16 cellular contexts compared by ENCODE assay signal in genomic region chr18:13131241-13131640, GRCh38.
DNase-seq lines count a peak whose midpoint lies in the region; ATAC-seq and TF ChIP-seq lines count a peak whose summit lies in the region.
"Had no signal": no experiment of that assay in that cellular context is flagged by ENCODE, and none has a peak within 500 bp of the region (broad histone marks: within the 10 kb centered on the region; RNA-seq: fewer than 3 reads in every experiment).

No MANE protein-coding gene starts in this region.

- H3K4me1 Mint-ChIP-seq in activated naive CD4-positive, alpha-beta T cell treated with anti-CD3 and anti-CD28 coated beads, Interleukin-2, amount 50 U/mL, for 24 hours, result peaks cover 18% of the 10 kb centered on the region

- H3K4me1 ChIP-seq in aorta (ENCODE audit: control insufficient read depth in 1 of 2, insufficient read depth in 2 of 2, low read length in 2 of 2), result no peaks in the 10 kb centered on the region

- intact Hi-C loops in aorta (cut with DNase I) (no loop called here), posterior cingulate gyrus (cut with DNase I) (no loop called here)

- peak overlapping the region; percentile 68 for H3K27ac Mint-ChIP-seq in activated naive CD4-positive, alpha-beta T cell treated with anti-CD3 and anti-CD28 coated beads, Interleukin-2, amount 50 U/mL, for 24 hours
- peak overlapping the region in 1 of 2 donors; percentile 17 for H3K27ac Mint-ChIP-seq in activated naive CD4-positive, alpha-beta T cell treated with anti-CD3 and anti-CD28 coated beads, Interleukin-2, amount 50 U/mL, for 72 hours

- TF ChIP-seq CTCF in HFF-Myc (IDR thresholded peaks at IDR 0.05; ENCODE audit: low read depth, low read length, missing control alignments), result no peak

- H3K9me3 Mint-ChIP-seq in activated naive CD4-positive, alpha-beta T cell treated with anti-CD3 and anti-CD28 coated beads, Interleukin-2, amount 50 U/mL, for 24 hours, result no peaks in the 10 kb centered on the region
- H3K9me3 Mint-ChIP-seq in activated naive CD4-positive, alpha-beta T cell treated with anti-CD3 and anti-CD28 coated beads, Interleukin-2, amount 50 U/mL, for 72 hours, result no peaks in the 10 kb centered on the region

- H3K4me3 Mint-ChIP-seq in activated naive CD4-positive, alpha-beta T cell treated with anti-CD3 and anti-CD28 coated beads, Interleukin-2, amount 50 U/mL, for 24 hours, result no peak overlapping the region

- no peak for DNase-seq in activated naive CD4-positive, alpha-beta T cell treated with anti-CD3 and anti-CD28 coated beads, Interleukin-2, amount 50 U/mL, for 72 hours (ENCODE audit: low spot score in 2 of 2)
- DNase-seq in HFF-Myc (ENCODE audit: extremely low read depth, low read depth) (peak; percentile 17), epidermal melanocyte (ENCODE audit: insufficient read length, low spot score) (peak; percentile 44), aorta (no peak), OCI-M1 (lab: John Stamatoyannopoulos, UW) (no peak), posterior cingulate gyrus (no peak)
- no peak for DNase-seq in activated CD8-positive, alpha-beta memory T cell treated with anti-CD3 and anti-CD28 coated beads, Interleukin-2, amount 50 U/mL, for 48 hours
- DNase-seq: AML-193, C1 segment of cervical spinal cord, Calu3, DMS 273 treated with DMSO at 0.1 percent for 48 hours, HCEC 1CT, IMR-90 had no signal

- WGBS in aorta, 2 donors, result 87 to 91% methylated on average over 8 of the region's 8 CpGs

- H3K9me3 ChIP-seq in aorta (ENCODE audit: control insufficient read depth, low read length), result no peaks in the 10 kb centered on the region

- ATAC-seq in activated naive CD4-positive, alpha-beta T cell treated with anti-CD3 and anti-CD28 coated beads, Interleukin-2, amount 50 U/mL, for 72 hours, result no peak
- ATAC-seq in aorta (ENCODE audit: low FRiP score), result no peak
- ATAC-seq: GM12878 had no signal

- H3K36me3 ChIP-seq in aorta (ENCODE audit: control insufficient read depth in 1 of 2, insufficient read depth in 2 of 2, low read length in 1 of 2), result no peaks in the 10 kb centered on the region

- H3K36me3 Mint-ChIP-seq in activated naive CD4-positive, alpha-beta T cell treated with anti-CD3 and anti-CD28 coated beads, Interleukin-2, amount 50 U/mL, for 24 hours, result no peaks in the 10 kb centered on the region
- H3K36me3 Mint-ChIP-seq in activated naive CD4-positive, alpha-beta T cell treated with anti-CD3 and anti-CD28 coated beads, Interleukin-2, amount 50 U/mL, for 72 hours, result peaks cover 0 to 18% of the 10 kb centered on the region in 2 donors

- H3K27me3 Mint-ChIP-seq in activated naive CD4-positive, alpha-beta T cell treated with anti-CD3 and anti-CD28 coated beads, Interleukin-2, amount 50 U/mL, for 24 hours, result no peaks in the 10 kb centered on the region

- no peak overlapping the region for H3K4me3 ChIP-seq in HFF-Myc (replicated peaks; ENCODE audit: low read depth, low read length)
- no peak overlapping the region for H3K4me3 ChIP-seq in aorta (ENCODE audit: low read length in 2 of 2)
- H3K4me3 ChIP-seq: GM12878 had no signal

- H3K27me3 ChIP-seq in aorta (ENCODE audit: control insufficient read depth in 1 of 2, insufficient read depth in 2 of 2, low read length in 1 of 2), result no peaks in the 10 kb centered on the region

- H3K27ac ChIP-seq in aorta (ENCODE audit: low read depth in 1 of 2, low read length in 2 of 2), result no peak overlapping the region
- H3K27ac ChIP-seq: 22Rv1 had no signal

Comparison
In these comparisons a context has a peak if more than half of its experiments do, and no peak if none do; other contexts are left out.
1. DNase-seq: peak in HFF-Myc (single experiment) and epidermal melanocyte (single experiment); none in activated naive CD4-positive, alpha-beta T cell treated with anti-CD3 and anti-CD28 coated beads, Interleukin-2, amount 50 U/mL, for 72 hours (0 of 2), aorta (0 of 2), OCI-M1 (single experiment), activated CD8-positive, alpha-beta memory T cell treated with anti-CD3 and anti-CD28 coated beads, Interleukin-2, amount 50 U/mL, for 48 hours (single experiment) and posterior cingulate gyrus (0 of 10).